Comparison of ENCODE assay signal across 1 cellular context in genomic region chr21:38958940-38959685, GRCh38.
TF ChIP-seq lines count a peak whose summit lies in the region.

No MANE protein-coding gene starts in this region.

TF ChIP-seq in K562, 482 proteins besides CTCF, POLR2A, EP300 and RAD21 (continued from another document and continues in another):
- TF ChIP-seq, protein P1, sequence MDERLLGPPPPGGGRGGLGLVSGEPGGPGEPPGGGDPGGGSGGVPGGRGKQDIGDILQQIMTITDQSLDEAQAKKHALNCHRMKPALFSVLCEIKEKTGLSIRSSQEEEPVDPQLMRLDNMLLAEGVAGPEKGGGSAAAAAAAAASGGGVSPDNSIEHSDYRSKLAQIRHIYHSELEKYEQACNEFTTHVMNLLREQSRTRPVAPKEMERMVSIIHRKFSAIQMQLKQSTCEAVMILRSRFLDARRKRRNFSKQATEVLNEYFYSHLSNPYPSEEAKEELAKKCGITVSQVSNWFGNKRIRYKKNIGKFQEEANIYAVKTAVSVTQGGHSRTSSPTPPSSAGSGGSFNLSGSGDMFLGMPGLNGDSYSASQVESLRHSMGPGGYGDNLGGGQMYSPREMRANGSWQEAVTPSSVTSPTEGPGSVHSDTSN (CRISPR knock-in tag; IDR thresholded peaks at IDR 0.05; ENCODE audit: low read depth) = no peak
- TF ChIP-seq, protein P1 (tag; conservative IDR thresholded peaks at IDR 0.05; ENCODE audit: low read depth) = no peak
- no peak for TF ChIP-seq UBTF (IDR thresholded peaks at IDR 0.05; ENCODE audit: borderline replicate concordance in 1 of 2, low read depth in 2 of 2, low read length in 2 of 2)
- TF ChIP-seq HDGF (IDR thresholded peaks at IDR 0.05) = no peak
- no peak for TF ChIP-seq ETS2 (tag; IDR thresholded peaks at IDR 0.05; ENCODE audit: borderline replicate concordance, poor library complexity, severe bottlenecking)
- TF ChIP-seq SMARCA4 (IDR thresholded peaks at IDR 0.05) = peak; percentile 47; the same call in 1 of the 2 replicates
- TF ChIP-seq FOXK1 (CRISPR knock-in tag; IDR thresholded peaks at IDR 0.05; ENCODE audit: borderline replicate concordance) = no peak
- no peak for TF ChIP-seq TBP (optimal IDR thresholded peaks at IDR 0.05; ENCODE audit: low read depth, low read length)
- TF ChIP-seq, protein P2, sequence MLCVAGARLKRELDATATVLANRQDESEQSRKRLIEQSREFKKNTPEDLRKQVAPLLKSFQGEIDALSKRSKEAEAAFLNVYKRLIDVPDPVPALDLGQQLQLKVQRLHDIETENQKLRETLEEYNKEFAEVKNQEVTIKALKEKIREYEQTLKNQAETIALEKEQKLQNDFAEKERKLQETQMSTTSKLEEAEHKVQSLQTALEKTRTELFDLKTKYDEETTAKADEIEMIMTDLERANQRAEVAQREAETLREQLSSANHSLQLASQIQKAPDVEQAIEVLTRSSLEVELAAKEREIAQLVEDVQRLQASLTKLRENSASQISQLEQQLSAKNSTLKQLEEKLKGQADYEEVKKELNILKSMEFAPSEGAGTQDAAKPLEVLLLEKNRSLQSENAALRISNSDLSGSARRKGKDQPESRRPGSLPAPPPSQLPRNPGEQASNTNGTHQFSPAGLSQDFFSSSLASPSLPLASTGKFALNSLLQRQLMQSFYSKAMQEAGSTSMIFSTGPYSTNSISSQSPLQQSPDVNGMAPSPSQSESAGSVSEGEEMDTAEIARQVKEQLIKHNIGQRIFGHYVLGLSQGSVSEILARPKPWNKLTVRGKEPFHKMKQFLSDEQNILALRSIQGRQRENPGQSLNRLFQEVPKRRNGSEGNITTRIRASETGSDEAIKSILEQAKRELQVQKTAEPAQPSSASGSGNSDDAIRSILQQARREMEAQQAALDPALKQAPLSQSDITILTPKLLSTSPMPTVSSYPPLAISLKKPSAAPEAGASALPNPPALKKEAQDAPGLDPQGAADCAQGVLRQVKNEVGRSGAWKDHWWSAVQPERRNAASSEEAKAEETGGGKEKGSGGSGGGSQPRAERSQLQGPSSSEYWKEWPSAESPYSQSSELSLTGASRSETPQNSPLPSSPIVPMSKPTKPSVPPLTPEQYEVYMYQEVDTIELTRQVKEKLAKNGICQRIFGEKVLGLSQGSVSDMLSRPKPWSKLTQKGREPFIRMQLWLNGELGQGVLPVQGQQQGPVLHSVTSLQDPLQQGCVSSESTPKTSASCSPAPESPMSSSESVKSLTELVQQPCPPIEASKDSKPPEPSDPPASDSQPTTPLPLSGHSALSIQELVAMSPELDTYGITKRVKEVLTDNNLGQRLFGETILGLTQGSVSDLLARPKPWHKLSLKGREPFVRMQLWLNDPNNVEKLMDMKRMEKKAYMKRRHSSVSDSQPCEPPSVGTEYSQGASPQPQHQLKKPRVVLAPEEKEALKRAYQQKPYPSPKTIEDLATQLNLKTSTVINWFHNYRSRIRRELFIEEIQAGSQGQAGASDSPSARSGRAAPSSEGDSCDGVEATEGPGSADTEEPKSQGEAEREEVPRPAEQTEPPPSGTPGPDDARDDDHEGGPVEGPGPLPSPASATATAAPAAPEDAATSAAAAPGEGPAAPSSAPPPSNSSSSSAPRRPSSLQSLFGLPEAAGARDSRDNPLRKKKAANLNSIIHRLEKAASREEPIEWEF (CRISPR knock-in tag; IDR thresholded peaks at IDR 0.05) = no peak
- TF ChIP-seq TFAP4 (CRISPR knock-in tag; IDR thresholded peaks at IDR 0.05; ENCODE audit: borderline replicate concordance) = no peak
- TF ChIP-seq KDM4B (IDR thresholded peaks at IDR 0.05; ENCODE audit: borderline replicate concordance in 2 of 2, low read depth in 1 of 2) = no peak
- TF ChIP-seq, protein P3, sequence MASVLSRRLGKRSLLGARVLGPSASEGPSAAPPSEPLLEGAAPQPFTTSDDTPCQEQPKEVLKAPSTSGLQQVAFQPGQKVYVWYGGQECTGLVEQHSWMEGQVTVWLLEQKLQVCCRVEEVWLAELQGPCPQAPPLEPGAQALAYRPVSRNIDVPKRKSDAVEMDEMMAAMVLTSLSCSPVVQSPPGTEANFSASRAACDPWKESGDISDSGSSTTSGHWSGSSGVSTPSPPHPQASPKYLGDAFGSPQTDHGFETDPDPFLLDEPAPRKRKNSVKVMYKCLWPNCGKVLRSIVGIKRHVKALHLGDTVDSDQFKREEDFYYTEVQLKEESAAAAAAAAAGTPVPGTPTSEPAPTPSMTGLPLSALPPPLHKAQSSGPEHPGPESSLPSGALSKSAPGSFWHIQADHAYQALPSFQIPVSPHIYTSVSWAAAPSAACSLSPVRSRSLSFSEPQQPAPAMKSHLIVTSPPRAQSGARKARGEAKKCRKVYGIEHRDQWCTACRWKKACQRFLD (CRISPR knock-in tag; IDR thresholded peaks at IDR 0.05) = peak; percentile 61; the same call in 1 of the 2 replicates
- no peak for TF ChIP-seq ZNF121 (CRISPR knock-in tag; conservative IDR thresholded peaks at IDR 0.05)
- TF ChIP-seq GTF2E2 (tag; IDR thresholded peaks at IDR 0.05) = no peak
- TF ChIP-seq STAT5A (IDR thresholded peaks at IDR 0.05; ENCODE audit: borderline replicate concordance, low read length) = no peak
- TF ChIP-seq PURB (CRISPR knock-in tag; IDR thresholded peaks at IDR 0.05; ENCODE audit: low read depth) = no peak
- TF ChIP-seq MAFK (IDR thresholded peaks at IDR 0.05; ENCODE audit: low read length) = no peak
- TF ChIP-seq SAP30 (IDR thresholded peaks at IDR 0.05; ENCODE audit: borderline replicate concordance, insufficient read depth, low read depth, low read length, poor library complexity, severe bottlenecking) = no peak
- TF ChIP-seq RBM15 (IDR thresholded peaks at IDR 0.05; ENCODE audit: insufficient read depth, low read length) = no peak
- TF ChIP-seq ZSCAN32 (CRISPR knock-in tag; IDR thresholded peaks at IDR 0.05) = no peak
- TF ChIP-seq EGR1 (conservative IDR thresholded peaks at IDR 0.05) = no peak
- no peak for TF ChIP-seq ZNF134 (CRISPR knock-in tag; conservative IDR thresholded peaks at IDR 0.05)
- TF ChIP-seq FOXM1 (IDR thresholded peaks at IDR 0.05; ENCODE audit: low read depth) = no peak
- no peak for TF ChIP-seq FOXM1 (CRISPR knock-in tag; IDR thresholded peaks at IDR 0.05; ENCODE audit: low read depth)
- TF ChIP-seq ZNF76 (CRISPR knock-in tag; IDR thresholded peaks at IDR 0.05; ENCODE audit: borderline replicate concordance) = no peak
- TF ChIP-seq, protein P4, sequence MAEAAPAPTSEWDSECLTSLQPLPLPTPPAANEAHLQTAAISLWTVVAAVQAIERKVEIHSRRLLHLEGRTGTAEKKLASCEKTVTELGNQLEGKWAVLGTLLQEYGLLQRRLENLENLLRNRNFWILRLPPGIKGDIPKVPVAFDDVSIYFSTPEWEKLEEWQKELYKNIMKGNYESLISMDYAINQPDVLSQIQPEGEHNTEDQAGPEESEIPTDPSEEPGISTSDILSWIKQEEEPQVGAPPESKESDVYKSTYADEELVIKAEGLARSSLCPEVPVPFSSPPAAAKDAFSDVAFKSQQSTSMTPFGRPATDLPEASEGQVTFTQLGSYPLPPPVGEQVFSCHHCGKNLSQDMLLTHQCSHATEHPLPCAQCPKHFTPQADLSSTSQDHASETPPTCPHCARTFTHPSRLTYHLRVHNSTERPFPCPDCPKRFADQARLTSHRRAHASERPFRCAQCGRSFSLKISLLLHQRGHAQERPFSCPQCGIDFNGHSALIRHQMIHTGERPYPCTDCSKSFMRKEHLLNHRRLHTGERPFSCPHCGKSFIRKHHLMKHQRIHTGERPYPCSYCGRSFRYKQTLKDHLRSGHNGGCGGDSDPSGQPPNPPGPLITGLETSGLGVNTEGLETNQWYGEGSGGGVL (CRISPR knock-in tag; IDR thresholded peaks at IDR 0.05) = no peak
- TF ChIP-seq TRIM25 (IDR thresholded peaks at IDR 0.05; ENCODE audit: borderline replicate concordance) = no peak
- TF ChIP-seq ERF (CRISPR knock-in tag; IDR thresholded peaks at IDR 0.05) = no peak
- TF ChIP-seq XRCC4 (IDR thresholded peaks at IDR 0.05; ENCODE audit: extremely low read depth, insufficient read depth, insufficient read length) = no peak
- TF ChIP-seq, protein P5, sequence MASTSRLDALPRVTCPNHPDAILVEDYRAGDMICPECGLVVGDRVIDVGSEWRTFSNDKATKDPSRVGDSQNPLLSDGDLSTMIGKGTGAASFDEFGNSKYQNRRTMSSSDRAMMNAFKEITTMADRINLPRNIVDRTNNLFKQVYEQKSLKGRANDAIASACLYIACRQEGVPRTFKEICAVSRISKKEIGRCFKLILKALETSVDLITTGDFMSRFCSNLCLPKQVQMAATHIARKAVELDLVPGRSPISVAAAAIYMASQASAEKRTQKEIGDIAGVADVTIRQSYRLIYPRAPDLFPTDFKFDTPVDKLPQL (IDR thresholded peaks at IDR 0.05; ENCODE audit: extremely low read depth, insufficient read length) = no peak
- TF ChIP-seq ZNF274 (IDR thresholded peaks at IDR 0.05; ENCODE audit: borderline replicate concordance, low read depth, low read length) = no peak
- TF ChIP-seq, protein P6, sequence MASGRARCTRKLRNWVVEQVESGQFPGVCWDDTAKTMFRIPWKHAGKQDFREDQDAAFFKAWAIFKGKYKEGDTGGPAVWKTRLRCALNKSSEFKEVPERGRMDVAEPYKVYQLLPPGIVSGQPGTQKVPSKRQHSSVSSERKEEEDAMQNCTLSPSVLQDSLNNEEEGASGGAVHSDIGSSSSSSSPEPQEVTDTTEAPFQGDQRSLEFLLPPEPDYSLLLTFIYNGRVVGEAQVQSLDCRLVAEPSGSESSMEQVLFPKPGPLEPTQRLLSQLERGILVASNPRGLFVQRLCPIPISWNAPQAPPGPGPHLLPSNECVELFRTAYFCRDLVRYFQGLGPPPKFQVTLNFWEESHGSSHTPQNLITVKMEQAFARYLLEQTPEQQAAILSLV (tag; IDR thresholded peaks at IDR 0.05) = no peak
- no peak for TF ChIP-seq HNRNPLL (IDR thresholded peaks at IDR 0.05; ENCODE audit: low read depth, low read length, poor library complexity, severe bottlenecking)
- TF ChIP-seq TRIM24 (IDR thresholded peaks at IDR 0.05) = no peak
- TF ChIP-seq, protein P7, sequence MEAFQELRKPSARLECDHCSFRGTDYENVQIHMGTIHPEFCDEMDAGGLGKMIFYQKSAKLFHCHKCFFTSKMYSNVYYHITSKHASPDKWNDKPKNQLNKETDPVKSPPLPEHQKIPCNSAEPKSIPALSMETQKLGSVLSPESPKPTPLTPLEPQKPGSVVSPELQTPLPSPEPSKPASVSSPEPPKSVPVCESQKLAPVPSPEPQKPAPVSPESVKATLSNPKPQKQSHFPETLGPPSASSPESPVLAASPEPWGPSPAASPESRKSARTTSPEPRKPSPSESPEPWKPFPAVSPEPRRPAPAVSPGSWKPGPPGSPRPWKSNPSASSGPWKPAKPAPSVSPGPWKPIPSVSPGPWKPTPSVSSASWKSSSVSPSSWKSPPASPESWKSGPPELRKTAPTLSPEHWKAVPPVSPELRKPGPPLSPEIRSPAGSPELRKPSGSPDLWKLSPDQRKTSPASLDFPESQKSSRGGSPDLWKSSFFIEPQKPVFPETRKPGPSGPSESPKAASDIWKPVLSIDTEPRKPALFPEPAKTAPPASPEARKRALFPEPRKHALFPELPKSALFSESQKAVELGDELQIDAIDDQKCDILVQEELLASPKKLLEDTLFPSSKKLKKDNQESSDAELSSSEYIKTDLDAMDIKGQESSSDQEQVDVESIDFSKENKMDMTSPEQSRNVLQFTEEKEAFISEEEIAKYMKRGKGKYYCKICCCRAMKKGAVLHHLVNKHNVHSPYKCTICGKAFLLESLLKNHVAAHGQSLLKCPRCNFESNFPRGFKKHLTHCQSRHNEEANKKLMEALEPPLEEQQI (IDR thresholded peaks at IDR 0.05) = no peak
